Comparison of ENCODE assay signal across 1 cellular context in genomic region chr11:1067812-1068496, GRCh38.
A peak's percentile ranks its signal among the peaks of the same experiment; 100 is the strongest.
TF ChIP-seq lines count a peak whose summit lies in the region.

No MANE protein-coding gene starts in this region.

TF ChIP-seq in HepG2, 621 proteins besides CTCF, POLR2A, EP300 and RAD21 (continued from another document):
- TF ChIP-seq RERE (CRISPR knock-in tag; IDR thresholded peaks at IDR 0.05; ENCODE audit: low read depth) (0 out of 2 replicates have a peak, but pooled peaks have one; percentile 60), GATAD2A (CRISPR knock-in tag; IDR thresholded peaks at IDR 0.05) (peak; percentile 49; the same call in 1 of the 2 replicates), KDM1A (CRISPR knock-in tag; IDR thresholded peaks at IDR 0.05) (peak; percentile 63; the same call in 1 of the 2 replicates), ZNF550 (CRISPR knock-in tag; IDR thresholded peaks at IDR 0.05; ENCODE audit: borderline replicate concordance) (no peak), CENPX (CRISPR knock-in tag; IDR thresholded peaks at IDR 0.05) (no peak), HMG20A (CRISPR knock-in tag; IDR thresholded peaks at IDR 0.05; ENCODE audit: borderline replicate concordance) (peak; percentile 85), SNAPC4 (CRISPR knock-in tag; IDR thresholded peaks at IDR 0.05) (no peak)
